Comparison of ENCODE assay signal across 1 cellular context in the genomic region with DNA sequence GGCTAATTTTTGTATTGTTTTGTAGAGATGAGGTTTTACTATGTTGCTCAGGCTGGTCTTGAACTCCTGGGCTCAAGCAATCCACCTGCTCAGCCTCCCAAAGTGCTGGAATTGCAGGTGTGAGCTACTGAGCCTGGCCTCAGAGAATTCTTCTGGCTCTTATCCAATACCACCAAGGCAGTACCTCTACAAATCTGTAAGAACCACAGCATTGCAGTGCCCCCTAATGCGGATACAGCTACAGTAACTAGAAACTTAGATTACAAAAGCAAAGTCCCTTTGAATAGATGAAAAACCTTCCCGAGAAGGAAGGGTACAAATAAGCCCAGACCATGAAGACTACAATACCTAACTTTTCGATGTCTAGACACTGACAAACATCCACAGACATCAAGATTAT.
TF ChIP-seq lines count a peak whose summit lies in the region.

No MANE protein-coding gene starts in this region.

TF ChIP-seq in H1, 55 proteins besides CTCF, POLR2A, EP300 and RAD21 (continued from another document):
- TF ChIP-seq TCF12 (IDR thresholded peaks at IDR 0.05; ENCODE audit: low read depth, low read length), result no peak
- no peak for TF ChIP-seq ZNF274 (IDR thresholded peaks at IDR 0.05; ENCODE audit: borderline replicate concordance, extremely low read depth, low read length)
- TF ChIP-seq SIRT6 (IDR thresholded peaks at IDR 0.05; ENCODE audit: low read length), result no peak
- TF ChIP-seq CBX8 (IDR thresholded peaks at IDR 0.05; ENCODE audit: borderline replicate concordance, low read depth, low read length), result no peak
- TF ChIP-seq SUZ12 (IDR thresholded peaks at IDR 0.05; ENCODE audit: low read length), result no peak
- no peak for TF ChIP-seq RFX5 (IDR thresholded peaks at IDR 0.05; ENCODE audit: borderline replicate concordance, low read depth, low read length)
- TF ChIP-seq MAFK (IDR thresholded peaks at IDR 0.05; ENCODE audit: low read depth, low read length), result no peak
- TF ChIP-seq, protein P1, sequence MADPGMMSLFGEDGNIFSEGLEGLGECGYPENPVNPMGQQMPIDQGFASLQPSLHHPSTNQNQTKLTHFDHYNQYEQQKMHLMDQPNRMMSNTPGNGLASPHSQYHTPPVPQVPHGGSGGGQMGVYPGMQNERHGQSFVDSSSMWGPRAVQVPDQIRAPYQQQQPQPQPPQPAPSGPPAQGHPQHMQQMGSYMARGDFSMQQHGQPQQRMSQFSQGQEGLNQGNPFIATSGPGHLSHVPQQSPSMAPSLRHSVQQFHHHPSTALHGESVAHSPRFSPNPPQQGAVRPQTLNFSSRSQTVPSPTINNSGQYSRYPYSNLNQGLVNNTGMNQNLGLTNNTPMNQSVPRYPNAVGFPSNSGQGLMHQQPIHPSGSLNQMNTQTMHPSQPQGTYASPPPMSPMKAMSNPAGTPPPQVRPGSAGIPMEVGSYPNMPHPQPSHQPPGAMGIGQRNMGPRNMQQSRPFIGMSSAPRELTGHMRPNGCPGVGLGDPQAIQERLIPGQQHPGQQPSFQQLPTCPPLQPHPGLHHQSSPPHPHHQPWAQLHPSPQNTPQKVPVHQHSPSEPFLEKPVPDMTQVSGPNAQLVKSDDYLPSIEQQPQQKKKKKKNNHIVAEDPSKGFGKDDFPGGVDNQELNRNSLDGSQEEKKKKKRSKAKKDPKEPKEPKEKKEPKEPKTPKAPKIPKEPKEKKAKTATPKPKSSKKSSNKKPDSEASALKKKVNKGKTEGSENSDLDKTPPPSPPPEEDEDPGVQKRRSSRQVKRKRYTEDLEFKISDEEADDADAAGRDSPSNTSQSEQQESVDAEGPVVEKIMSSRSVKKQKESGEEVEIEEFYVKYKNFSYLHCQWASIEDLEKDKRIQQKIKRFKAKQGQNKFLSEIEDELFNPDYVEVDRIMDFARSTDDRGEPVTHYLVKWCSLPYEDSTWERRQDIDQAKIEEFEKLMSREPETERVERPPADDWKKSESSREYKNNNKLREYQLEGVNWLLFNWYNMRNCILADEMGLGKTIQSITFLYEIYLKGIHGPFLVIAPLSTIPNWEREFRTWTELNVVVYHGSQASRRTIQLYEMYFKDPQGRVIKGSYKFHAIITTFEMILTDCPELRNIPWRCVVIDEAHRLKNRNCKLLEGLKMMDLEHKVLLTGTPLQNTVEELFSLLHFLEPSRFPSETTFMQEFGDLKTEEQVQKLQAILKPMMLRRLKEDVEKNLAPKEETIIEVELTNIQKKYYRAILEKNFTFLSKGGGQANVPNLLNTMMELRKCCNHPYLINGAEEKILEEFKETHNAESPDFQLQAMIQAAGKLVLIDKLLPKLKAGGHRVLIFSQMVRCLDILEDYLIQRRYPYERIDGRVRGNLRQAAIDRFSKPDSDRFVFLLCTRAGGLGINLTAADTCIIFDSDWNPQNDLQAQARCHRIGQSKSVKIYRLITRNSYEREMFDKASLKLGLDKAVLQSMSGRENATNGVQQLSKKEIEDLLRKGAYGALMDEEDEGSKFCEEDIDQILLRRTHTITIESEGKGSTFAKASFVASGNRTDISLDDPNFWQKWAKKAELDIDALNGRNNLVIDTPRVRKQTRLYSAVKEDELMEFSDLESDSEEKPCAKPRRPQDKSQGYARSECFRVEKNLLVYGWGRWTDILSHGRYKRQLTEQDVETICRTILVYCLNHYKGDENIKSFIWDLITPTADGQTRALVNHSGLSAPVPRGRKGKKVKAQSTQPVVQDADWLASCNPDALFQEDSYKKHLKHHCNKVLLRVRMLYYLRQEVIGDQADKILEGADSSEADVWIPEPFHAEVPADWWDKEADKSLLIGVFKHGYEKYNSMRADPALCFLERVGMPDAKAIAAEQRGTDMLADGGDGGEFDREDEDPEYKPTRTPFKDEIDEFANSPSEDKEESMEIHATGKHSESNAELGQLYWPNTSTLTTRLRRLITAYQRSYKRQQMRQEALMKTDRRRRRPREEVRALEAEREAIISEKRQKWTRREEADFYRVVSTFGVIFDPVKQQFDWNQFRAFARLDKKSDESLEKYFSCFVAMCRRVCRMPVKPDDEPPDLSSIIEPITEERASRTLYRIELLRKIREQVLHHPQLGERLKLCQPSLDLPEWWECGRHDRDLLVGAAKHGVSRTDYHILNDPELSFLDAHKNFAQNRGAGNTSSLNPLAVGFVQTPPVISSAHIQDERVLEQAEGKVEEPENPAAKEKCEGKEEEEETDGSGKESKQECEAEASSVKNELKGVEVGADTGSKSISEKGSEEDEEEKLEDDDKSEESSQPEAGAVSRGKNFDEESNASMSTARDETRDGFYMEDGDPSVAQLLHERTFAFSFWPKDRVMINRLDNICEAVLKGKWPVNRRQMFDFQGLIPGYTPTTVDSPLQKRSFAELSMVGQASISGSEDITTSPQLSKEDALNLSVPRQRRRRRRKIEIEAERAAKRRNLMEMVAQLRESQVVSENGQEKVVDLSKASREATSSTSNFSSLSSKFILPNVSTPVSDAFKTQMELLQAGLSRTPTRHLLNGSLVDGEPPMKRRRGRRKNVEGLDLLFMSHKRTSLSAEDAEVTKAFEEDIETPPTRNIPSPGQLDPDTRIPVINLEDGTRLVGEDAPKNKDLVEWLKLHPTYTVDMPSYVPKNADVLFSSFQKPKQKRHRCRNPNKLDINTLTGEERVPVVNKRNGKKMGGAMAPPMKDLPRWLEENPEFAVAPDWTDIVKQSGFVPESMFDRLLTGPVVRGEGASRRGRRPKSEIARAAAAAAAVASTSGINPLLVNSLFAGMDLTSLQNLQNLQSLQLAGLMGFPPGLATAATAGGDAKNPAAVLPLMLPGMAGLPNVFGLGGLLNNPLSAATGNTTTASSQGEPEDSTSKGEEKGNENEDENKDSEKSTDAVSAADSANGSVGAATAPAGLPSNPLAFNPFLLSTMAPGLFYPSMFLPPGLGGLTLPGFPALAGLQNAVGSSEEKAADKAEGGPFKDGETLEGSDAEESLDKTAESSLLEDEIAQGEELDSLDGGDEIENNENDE (IDR thresholded peaks at IDR 0.05; ENCODE audit: insufficient replicate concordance, low read length), result no peak
- TF ChIP-seq CBX5 (IDR thresholded peaks at IDR 0.05; ENCODE audit: low read depth, low read length), result no peak
- TF ChIP-seq HDAC6 (IDR thresholded peaks at IDR 0.05; ENCODE audit: low read depth, low read length), result no peak
- no peak for TF ChIP-seq CREB1 (IDR thresholded peaks at IDR 0.05)
- no peak for TF ChIP-seq GTF2F1 (IDR thresholded peaks at IDR 0.05; ENCODE audit: borderline replicate concordance, low read depth, low read length)
- no peak for TF ChIP-seq KDM4A (IDR thresholded peaks at IDR 0.05; ENCODE audit: low read depth, low read length, severe bottlenecking)
- no peak for TF ChIP-seq SIX5 (IDR thresholded peaks at IDR 0.05; ENCODE audit: low read depth, low read length)
- TF ChIP-seq HDAC2 (IDR thresholded peaks at IDR 0.05; ENCODE audit: borderline replicate concordance in 1 of 2, low read depth in 2 of 2, low read length in 2 of 2), result no peak
